Comparison of ENCODE assay signal across 17 cellular contexts in the genomic region with DNA sequence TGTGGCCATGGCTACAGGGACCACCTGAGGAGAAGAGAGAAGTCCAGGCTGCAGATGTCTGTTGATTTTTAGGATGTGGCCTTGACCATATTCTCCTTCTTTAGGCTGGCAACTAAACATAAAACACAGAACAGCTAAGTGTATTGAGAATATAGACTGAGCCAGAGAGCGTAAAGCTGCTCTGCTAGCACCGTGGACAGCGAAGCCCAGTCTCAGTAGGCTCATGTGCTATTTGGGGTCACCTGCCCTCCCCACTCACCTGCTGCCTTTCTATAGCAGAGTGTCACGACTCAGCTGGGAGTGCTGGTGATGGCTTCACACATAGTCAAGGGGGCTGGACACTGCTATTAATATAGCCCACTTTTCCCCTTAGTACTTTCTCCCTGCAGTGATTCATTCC.
DNase-seq lines count a peak whose midpoint lies in the region; ATAC-seq and TF ChIP-seq lines count a peak whose summit lies in the region.
"Had no signal": no experiment of that assay in that cellular context is flagged by ENCODE, and none has a peak within 500 bp of the region (broad histone marks: within the 10 kb centered on the region; RNA-seq: fewer than 3 reads in every experiment).

No MANE protein-coding gene starts in this region.

- H3K4me1 ChIP-seq in left ventricle myocardium inferior, result no peaks in the 10 kb centered on the region
- H3K4me1 ChIP-seq: HAP-1, Peyer's patch had no signal

- no peaks in the 10 kb centered on the region for H3K36me3 Mint-ChIP-seq in activated T-helper 17 cell treated with anti-CD3 and anti-CD28 coated beads, Interleukin-2, amount 50 U/mL, for 72 hours (ENCODE audit: low read depth)

- H3K9me3 ChIP-seq in left ventricle myocardium inferior (replicated peaks), result no peaks in the 10 kb centered on the region
- H3K9me3 ChIP-seq: BLaER1 treated with 17β-estradiol and CSF1 and Interleukin-3, amounts not matched to agents 10 nM and 100 nM; HAP-1; Peyer's patch had no signal

- no peak overlapping the region for H3K27ac Mint-ChIP-seq in activated T-helper 17 cell treated with anti-CD3 and anti-CD28 coated beads, Interleukin-2, amount 50 U/mL, for 72 hours

- no peak overlapping the region for H3K4me3 Mint-ChIP-seq in activated T-helper 17 cell treated with anti-CD3 and anti-CD28 coated beads, Interleukin-2, amount 50 U/mL, for 72 hours

- H3K4me3 ChIP-seq in H7 (ENCODE audit: insufficient read depth, low read depth, low read length), result no peak overlapping the region
- no peak overlapping the region for H3K4me3 ChIP-seq in left ventricle myocardium inferior
- H3K4me3 ChIP-seq: BLaER1 treated with 17β-estradiol and CSF1 and Interleukin-3, amounts not matched to agents 10 nM and 100 nM; HAP-1; Peyer's patch had no signal

- no peak for TF ChIP-seq CTCF in left ventricle myocardium inferior (IDR thresholded peaks at IDR 0.05; ENCODE audit: borderline replicate concordance)

- peaks cover 4% of the 10 kb centered on the region for H3K27me3 Mint-ChIP-seq in activated T-helper 17 cell treated with anti-CD3 and anti-CD28 coated beads, Interleukin-2, amount 50 U/mL, for 72 hours

- intact Hi-C loops in left ventricle myocardium inferior (cut with micrococcal nuclease), result no loop called here

- H3K27me3 ChIP-seq in H7 (ENCODE audit: control insufficient read depth, insufficient read depth, low read length) (no peaks in the 10 kb centered on the region), left ventricle myocardium inferior (ENCODE audit: low read depth) (no peaks in the 10 kb centered on the region)
- H3K27me3 ChIP-seq: BLaER1 treated with 17β-estradiol and CSF1 and Interleukin-3, amounts not matched to agents 10 nM and 100 nM; Peyer's patch had no signal

- ATAC-seq in activated T-helper 17 cell treated with anti-CD3 and anti-CD28 coated beads, Interleukin-2, amount 50 U/mL, for 72 hours (replicated peaks), result no peak
- ATAC-seq: Right ventricle myocardium inferior had no signal

- H3K9me3 Mint-ChIP-seq in activated T-helper 17 cell treated with anti-CD3 and anti-CD28 coated beads, Interleukin-2, amount 50 U/mL, for 72 hours, result no peaks in the 10 kb centered on the region

- H3K36me3 ChIP-seq in H7 (replicated peaks; ENCODE audit: control insufficient read depth, insufficient read depth, low read length) (no peaks in the 10 kb centered on the region), left ventricle myocardium inferior (no peaks in the 10 kb centered on the region)
- H3K36me3 ChIP-seq: BLaER1 treated with 17β-estradiol and CSF1 and Interleukin-3, amounts not matched to agents 10 nM and 100 nM; HAP-1; Peyer's patch had no signal

- peak overlapping the region; percentile 49 for H3K27ac ChIP-seq in angular gyrus (ENCODE audit: low read depth, low read length)
- no peak overlapping the region for H3K27ac ChIP-seq in left ventricle myocardium inferior (replicated peaks)
- H3K27ac ChIP-seq: BLaER1 treated with 17β-estradiol and CSF1 and Interleukin-3, amounts not matched to agents 10 nM and 100 nM; Peyer's patch had no signal

- peak; percentile 6 for DNase-seq in H7
- peak; percentile 13 for DNase-seq in NCI-H1105 (lab: John Stamatoyannopoulos, UW)
- peak; percentile 17 for DNase-seq in iPS-NIHi11 (ENCODE audit: low spot score)
- no peak for DNase-seq in left ventricle myocardium inferior
- no peak for DNase-seq in stimulated activated CD4-positive, alpha-beta T cell treated with anti-CD3 and anti-CD28 coated beads, Interleukin-15, amount 100 ng/mL, for 24 hours
- DNase-seq in cerebellum (ENCODE audit: low spot score), result no peak
- DNase-seq: MM.1S, NCI-H1092, NCI-H187, NCI-H2107, NCI-H510A, Peyer's patch had no signal

- H3K4me1 Mint-ChIP-seq in activated T-helper 17 cell treated with anti-CD3 and anti-CD28 coated beads, Interleukin-2, amount 50 U/mL, for 72 hours, result no peaks in the 10 kb centered on the region

Comparison
In these comparisons a context has a peak if more than half of its experiments do, and no peak if none do; other contexts are left out.
1. DNase-seq: peak in H7 (single experiment), NCI-H1105 (single experiment) and iPS-NIHi11 (single experiment); none in left ventricle myocardium inferior (single experiment), stimulated activated CD4-positive, alpha-beta T cell treated with anti-CD3 and anti-CD28 coated beads, Interleukin-15, amount 100 ng/mL, for 24 hours (single experiment) and cerebellum (single experiment).